In genomic region chr1:155005076-155005971, GRCh38 we compare ENCODE assay signal across 1 cellular context.
TF ChIP-seq lines count a peak whose summit lies in the region.

No MANE protein-coding gene starts in this region.

TF ChIP-seq in WTC11, 78 proteins besides CTCF, POLR2A, EP300 and RAD21 (continued from another document):
- TF ChIP-seq ZBTB43 (CRISPR knock-in tag; IDR thresholded peaks at IDR 0.05) (no peak), IRF2 (CRISPR knock-in tag; IDR thresholded peaks at IDR 0.05; ENCODE audit: borderline replicate concordance, low read depth) (no peak), SOX15 (CRISPR knock-in tag; IDR thresholded peaks at IDR 0.05) (no peak), ZNF416 (CRISPR knock-in tag; IDR thresholded peaks at IDR 0.05) (no peak), GTF2I (CRISPR knock-in tag; conservative IDR thresholded peaks at IDR 0.05) (no peak)
TF ChIP-seq in WTC11: peak in this region for 0.
